Comparison of ENCODE assay signal across 9 cellular contexts in the genomic region with DNA sequence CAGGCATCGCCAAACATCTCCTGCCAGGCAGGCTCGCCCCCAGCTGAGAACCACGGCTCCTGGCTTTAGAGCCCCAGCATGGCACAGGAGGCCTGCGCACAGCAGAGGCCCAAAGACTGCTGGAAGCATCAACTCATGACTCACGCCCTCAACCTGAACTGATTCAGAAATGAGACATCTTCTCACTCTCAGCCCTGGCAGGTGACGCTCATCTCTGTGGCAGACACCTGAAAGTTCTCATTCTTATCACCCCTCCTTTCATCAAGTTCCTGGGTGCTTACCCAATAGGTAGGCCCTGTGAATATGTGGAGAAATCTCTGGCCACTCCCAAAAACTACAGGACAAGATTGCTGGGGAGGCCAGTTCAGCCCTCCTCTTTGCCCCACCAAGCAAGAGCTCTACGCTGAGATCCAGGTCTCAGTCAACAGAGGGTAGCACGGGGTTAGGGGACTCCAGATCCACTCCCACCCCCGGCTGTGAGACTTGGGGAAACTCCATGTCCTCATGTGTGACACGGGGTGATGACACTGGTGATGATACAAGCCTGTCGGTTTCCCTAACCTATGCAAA.
A peak's percentile ranks its signal among the peaks of the same experiment; 100 is the strongest.
DNase-seq lines count a peak whose midpoint lies in the region; ATAC-seq and TF ChIP-seq lines count a peak whose summit lies in the region.
"Had no signal": no experiment of that assay in that cellular context is flagged by ENCODE, and none has a peak within 500 bp of the region (broad histone marks: within the 10 kb centered on the region; RNA-seq: fewer than 3 reads in every experiment).

No MANE protein-coding gene starts in this region.

- H3K36me3 Mint-ChIP-seq in stimulated activated effector memory CD8-positive, alpha-beta T cell treated with anti-CD3 and anti-CD28 coated beads, Interleukin-12 subunit alpha, Interleukin-12 subunit beta, amount 100 ng/mL, for 72 hours, result peaks cover 67% of the 10 kb centered on the region

- no peak overlapping the region for H3K4me3 ChIP-seq in epithelial cell of esophagus (ENCODE audit: low read length)
- H3K4me3 ChIP-seq: lung had no signal

- no peak for TF ChIP-seq CTCF in epithelial cell of esophagus (IDR thresholded peaks at IDR 0.05; ENCODE audit: insufficient read depth, low read depth, low read length, missing control alignments)

- no peaks in the 10 kb centered on the region for H3K9me3 Mint-ChIP-seq in stimulated activated effector memory CD8-positive, alpha-beta T cell treated with anti-CD3 and anti-CD28 coated beads, Interleukin-12 subunit alpha, Interleukin-12 subunit beta, amount 100 ng/mL, for 72 hours

- H3K27ac Mint-ChIP-seq in stimulated activated effector memory CD8-positive, alpha-beta T cell treated with anti-CD3 and anti-CD28 coated beads, Interleukin-12 subunit alpha, Interleukin-12 subunit beta, amount 100 ng/mL, for 72 hours, result peak overlapping the region; percentile 98

- ATAC-seq in GM19023 (IDR thresholded peaks at IDR 0.05; ENCODE audit: unreplicated experiment), result peak; percentile 60
- peak; percentile 61 for ATAC-seq in HG03064 (IDR thresholded peaks at IDR 0.05; ENCODE audit: low read depth, unreplicated experiment)
- ATAC-seq in stimulated activated effector memory CD8-positive, alpha-beta T cell treated with anti-CD3 and anti-CD28 coated beads, Interleukin-12 subunit alpha, Interleukin-12 subunit beta, amount 100 ng/mL, for 72 hours, result peak; percentile 87
- no peak for ATAC-seq in HG02678 (IDR thresholded peaks at IDR 0.05; ENCODE audit: unreplicated experiment)

- H3K4me3 Mint-ChIP-seq in stimulated activated effector memory CD8-positive, alpha-beta T cell treated with anti-CD3 and anti-CD28 coated beads, Interleukin-12 subunit alpha, Interleukin-12 subunit beta, amount 100 ng/mL, for 72 hours, result peak overlapping the region; percentile 87

- H3K4me1 Mint-ChIP-seq in stimulated activated effector memory CD8-positive, alpha-beta T cell treated with anti-CD3 and anti-CD28 coated beads, Interleukin-12 subunit alpha, Interleukin-12 subunit beta, amount 100 ng/mL, for 72 hours, result peaks cover 96% of the 10 kb centered on the region

- peak; percentile 76 to 81 for DNase-seq in activated CD4-positive, alpha-beta T cell treated with anti-CD3 and anti-CD28 coated beads for 4 hours
- DNase-seq in epithelial cell of esophagus (ENCODE audit: low read depth) (peak; percentile 97), NCI-H82 (lab: John Stamatoyannopoulos, UW) (no peak), NCI-H82 treated with DMSO at 0.1 percent for 48 hours (lab: John Stamatoyannopoulos, UW; ENCODE audit: unreplicated experiment) (no peak)
- peak; percentile 55 to 89 for DNase-seq in stimulated activated effector memory CD8-positive, alpha-beta T cell treated with anti-CD3 and anti-CD28 coated beads, Interleukin-12 subunit alpha, Interleukin-12 subunit beta, amount 100 ng/mL, for 72 hours (ENCODE audit: low spot score in 2 of 2)

Comparison
In these comparisons a context has a peak if more than half of its experiments do, and no peak if none do; other contexts are left out.
1. DNase-seq: peak in activated CD4-positive, alpha-beta T cell treated with anti-CD3 and anti-CD28 coated beads for 4 hours (2 of 2), epithelial cell of esophagus (single experiment) and stimulated activated effector memory CD8-positive, alpha-beta T cell treated with anti-CD3 and anti-CD28 coated beads, Interleukin-12 subunit alpha, Interleukin-12 subunit beta, amount 100 ng/mL, for 72 hours (2 of 2); none in NCI-H82 (single experiment) and NCI-H82 treated with DMSO at 0.1 percent for 48 hours (single experiment).